22 cellular contexts compared by ENCODE assay signal in genomic region chr3:190074817-190075216, GRCh38. TPM values are rescaled to one million over a fixed set of nuclear protein-coding genes. Genes with fewer than 3 reads are reported as not detected.
DNase-seq lines count a peak whose midpoint lies in the region; ATAC-seq and TF ChIP-seq lines count a peak whose summit lies in the region.
"Had no signal": no experiment of that assay in that cellular context is flagged by ENCODE, and none has a peak within 500 bp of the region (broad histone marks: within the 10 kb centered on the region; RNA-seq: fewer than 3 reads in every experiment).

No MANE protein-coding gene starts in this region.

- no peaks in the 10 kb centered on the region for H3K36me3 ChIP-seq in OCI-LY3 (replicated peaks; ENCODE audit: low read depth, low read length)
- H3K36me3 ChIP-seq in mesenchymal stem cell (ENCODE audit: control insufficient read depth in 1 of 2, insufficient read depth in 2 of 2, low read depth in 1 of 2, low read length in 2 of 2): no peaks in the 10 kb centered on the region
- H3K36me3 ChIP-seq in trophoblast cell (ENCODE audit: control insufficient read depth in 1 of 2, insufficient read depth in 2 of 2, low read length in 2 of 2): no peaks in the 10 kb centered on the region
- H3K36me3 ChIP-seq: BLaER1 treated with 17β-estradiol and CSF1 and Interleukin-3, amounts not matched to agents 10 nM and 100 nM had no signal

- peak; percentile 29; the same call in 1 of the 2 replicates for TF ChIP-seq CTCF in OCI-LY3 (IDR thresholded peaks at IDR 0.05; ENCODE audit: low read depth, low read length)

- H3K79me2 ChIP-seq in OCI-LY3 (ENCODE audit: low read length) (no peaks in the 10 kb centered on the region), trophoblast cell (ENCODE audit: control insufficient read depth, insufficient read depth, low read length, poor library complexity) (no peaks in the 10 kb centered on the region)

- H3K79me1 ChIP-seq in mesenchymal stem cell (replicated peaks; ENCODE audit: low read length, poor library complexity, severe bottlenecking) (no peaks in the 10 kb centered on the region), trophoblast cell (ENCODE audit: low read length) (peaks cover 5% of the 10 kb centered on the region)

- H3K4me3 ChIP-seq in OCI-LY3 (ENCODE audit: low read length) (no peak overlapping the region), mesenchymal stem cell (ENCODE audit: insufficient read depth in 1 of 2, low read depth in 1 of 2, low read length in 2 of 2) (no peak overlapping the region), trophoblast cell (ENCODE audit: low read depth, low read length) (no peak overlapping the region)
- H3K4me3 ChIP-seq: BLaER1 treated with 17β-estradiol and CSF1 and Interleukin-3, amounts not matched to agents 10 nM and 100 nM; GM23338 had no signal

- H2BK120ac ChIP-seq in mesenchymal stem cell (ENCODE audit: low read depth, low read length) (no peak overlapping the region), trophoblast cell (ENCODE audit: insufficient read depth, low read length, poor library complexity) (no peak overlapping the region)

- H4K91ac ChIP-seq in mesenchymal stem cell (ENCODE audit: low read length): no peak overlapping the region
- H4K91ac ChIP-seq in trophoblast cell (ENCODE audit: low read depth, low read length): peak overlapping the region; percentile 24

- peak overlapping the region; percentile 57 for H2AK5ac ChIP-seq in mesenchymal stem cell (ENCODE audit: low read length, severe bottlenecking)
- no peak overlapping the region for H2AK5ac ChIP-seq in trophoblast cell (ENCODE audit: low read length)

- H3K14ac ChIP-seq in mesenchymal stem cell (ENCODE audit: low read length in 2 of 2): no peak overlapping the region
- no peak overlapping the region for H3K14ac ChIP-seq in trophoblast cell (ENCODE audit: low read length)

- 93% methylated on average over 2 of the region's 2 CpGs for WGBS in mesenchymal stem cell
- WGBS in trophoblast cell (ENCODE audit: extremely low coverage, insufficient coverage, insufficient read length): no CpG with 5 or more reads among the region's 2 CpGs

- no peak overlapping the region for H4K12ac ChIP-seq in trophoblast cell (ENCODE audit: low read depth, low read length)

- H3K23ac ChIP-seq in mesenchymal stem cell (ENCODE audit: low read length in 2 of 2): no peak overlapping the region
- H3K23ac ChIP-seq in trophoblast cell (ENCODE audit: low read length): no peak overlapping the region

- no peaks in the 10 kb centered on the region for H4K20me1 ChIP-seq in OCI-LY3 (ENCODE audit: insufficient read depth, low read length)
- H4K20me1 ChIP-seq: BLaER1 treated with 17β-estradiol and CSF1 and Interleukin-3, amounts not matched to agents 10 nM and 100 nM had no signal

- peak overlapping the region in 1 of 2 experiments; percentile 51 for H3K4ac ChIP-seq in mesenchymal stem cell (ENCODE audit: low read depth in 1 of 2, low read length in 2 of 2)
- no peak overlapping the region for H3K4ac ChIP-seq in trophoblast cell (ENCODE audit: low read depth, low read length)

- no peak overlapping the region for H2BK12ac ChIP-seq in mesenchymal stem cell (ENCODE audit: low read length in 2 of 2)
- H2BK12ac ChIP-seq in trophoblast cell (ENCODE audit: low read length): no peak overlapping the region

- H3K4me2 ChIP-seq in OCI-LY3 (ENCODE audit: low read length) (peak overlapping the region; percentile 11), mesenchymal stem cell (ENCODE audit: low read length, poor library complexity, severe bottlenecking) (no peak overlapping the region), trophoblast cell (ENCODE audit: low read length) (no peak overlapping the region)
- H3K4me2 ChIP-seq: BLaER1 treated with 17β-estradiol and CSF1 and Interleukin-3, amounts not matched to agents 10 nM and 100 nM; GM23338 had no signal

- no peak overlapping the region for H2AFZ ChIP-seq in OCI-LY3 (ENCODE audit: low read depth, low read length)
- no peak overlapping the region for H2AFZ ChIP-seq in mesenchymal stem cell (ENCODE audit: low read depth, low read length)
- no peak overlapping the region for H2AFZ ChIP-seq in trophoblast cell (ENCODE audit: insufficient read depth, low read length, poor library complexity)
- H2AFZ ChIP-seq: GM23338 had no signal

- ATAC-seq in GM18868 (IDR thresholded peaks at IDR 0.05; ENCODE audit: unreplicated experiment) (peak; percentile 60), HG02678 (IDR thresholded peaks at IDR 0.05; ENCODE audit: unreplicated experiment) (no peak)
- ATAC-seq: CD8-positive, alpha-beta T cell; GM23338 had no signal

- no peaks in the 10 kb centered on the region for H3K27me3 ChIP-seq in OCI-LY3 (ENCODE audit: low read depth, low read length)
- no peaks in the 10 kb centered on the region for H3K27me3 ChIP-seq in mesenchymal stem cell (ENCODE audit: control insufficient read depth in 1 of 2, insufficient read depth in 1 of 2, low read length in 2 of 2)
- no peaks in the 10 kb centered on the region for H3K27me3 ChIP-seq in trophoblast cell (ENCODE audit: insufficient read depth, low read length)
- H3K27me3 ChIP-seq: BLaER1 treated with 17β-estradiol and CSF1 and Interleukin-3, amounts not matched to agents 10 nM and 100 nM had no signal

- H2BK5ac ChIP-seq in mesenchymal stem cell (ENCODE audit: low read depth, low read length, poor library complexity, severe bottlenecking): peak overlapping the region; percentile 3
- no peak overlapping the region for H2BK5ac ChIP-seq in trophoblast cell (ENCODE audit: low read depth, low read length, poor library complexity)

- H4K8ac ChIP-seq in mesenchymal stem cell (ENCODE audit: low read length) (no peak overlapping the region), trophoblast cell (ENCODE audit: low read depth, low read length) (no peak overlapping the region)

- H3K4me1 ChIP-seq in OCI-LY3 (ENCODE audit: low read length): peaks cover 26% of the 10 kb centered on the region
- peaks cover 6% of the 10 kb centered on the region for H3K4me1 ChIP-seq in mesenchymal stem cell (ENCODE audit: control insufficient read depth, insufficient read depth, low read depth, low read length)
- peaks cover 6 to 7% of the 10 kb centered on the region in 2 experiments for H3K4me1 ChIP-seq in trophoblast cell (ENCODE audit: control insufficient read depth in 1 of 2, insufficient read depth in 2 of 2, low read length in 2 of 2)
- H3K4me1 ChIP-seq: BLaER1 treated with 17β-estradiol and CSF1 and Interleukin-3, amounts not matched to agents 10 nM and 100 nM had no signal

- DNase-seq in mesenchymal stem cell (no peak), trophoblast cell (no peak), substantia nigra (lab: John Stamatoyannopoulos, UW) (no peak)
- DNase-seq in stimulated activated CD4-positive, alpha-beta T cell treated with anti-CD3 and anti-CD28 coated beads, Interleukin-1b, Interleukin-23, amount 100 ng/mL, for 48 hours: no peak
- no peak for DNase-seq in stimulated activated CD4-positive, alpha-beta T cell treated with anti-CD3 and anti-CD28 coated beads, Interleukin-2, amount 100 ng/mL, for 48 hours
- DNase-seq: Calu3; CD8-positive, alpha-beta T cell; DMS153; HCEC 1CT; Karpas-422; NCI-H1417; NCI-H1694 treated with DMSO at 0.1 percent for 48 hours; NCI-H2081 treated with DMSO at 0.1 percent for 48 hours; NCI-H2171 treated with DMSO at 0.1 percent for 48 hours; NCI-H524 treated with DMSO at 0.1 percent for 48 hours; NCI-H82; SHP77 had no signal

- H3K27ac ChIP-seq in OCI-LY3 (ENCODE audit: low read length) (no peak overlapping the region), mesenchymal stem cell (ENCODE audit: low read length, poor library complexity, severe bottlenecking) (peak overlapping the region; percentile 98), trophoblast cell (ENCODE audit: low read depth, low read length) (no peak overlapping the region), substantia nigra (ENCODE audit: low read depth, low read length, poor library complexity, severe bottlenecking) (no peak overlapping the region)
- H3K27ac ChIP-seq: BLaER1 treated with 17β-estradiol and CSF1 and Interleukin-3, amounts not matched to agents 10 nM and 100 nM had no signal

- H3K9me3 ChIP-seq in OCI-LY3 (ENCODE audit: insufficient read depth, low read length): no peaks in the 10 kb centered on the region
- H3K9me3 ChIP-seq in mesenchymal stem cell (ENCODE audit: control insufficient read depth, low read length): no peaks in the 10 kb centered on the region
- H3K9me3 ChIP-seq in trophoblast cell (ENCODE audit: insufficient read depth, low read depth, low read length): peaks cover 2% of the 10 kb centered on the region
- H3K9me3 ChIP-seq: BLaER1 treated with 17β-estradiol and CSF1 and Interleukin-3, amounts not matched to agents 10 nM and 100 nM had no signal

- H3K18ac ChIP-seq in mesenchymal stem cell (ENCODE audit: low read depth in 1 of 2, low read length in 2 of 2): peak overlapping the region in 1 of 2 experiments; percentile 78
- H3K18ac ChIP-seq in trophoblast cell (ENCODE audit: low read length): no peak overlapping the region

- no peak overlapping the region for H2BK15ac ChIP-seq in mesenchymal stem cell (ENCODE audit: low read depth, poor library complexity, severe bottlenecking)

- H3K9ac ChIP-seq in OCI-LY3 (ENCODE audit: low read length) (no peak overlapping the region), mesenchymal stem cell (ENCODE audit: low read length) (no peak overlapping the region), trophoblast cell (ENCODE audit: low read length) (no peak overlapping the region)
- H3K9ac ChIP-seq: BLaER1 treated with 17β-estradiol and CSF1 and Interleukin-3, amounts not matched to agents 10 nM and 100 nM had no signal

RNA-seq across cellular contexts. Expression of gene P3H2, which starts 45.9 kb away (rescaled TPM):
- 43.0 TPM for polyA plus RNA-seq in mesenchymal stem cell (2013, experiment 1 of 2)
- polyA plus RNA-seq in mesenchymal stem cell (2013, experiment 2 of 2): 45.7 TPM
- 13.8 and 14.4 TPM in 2 replicates for polyA plus RNA-seq in trophoblast cell (2013)
